24 cellular contexts compared by ENCODE assay signal in the genomic region with DNA sequence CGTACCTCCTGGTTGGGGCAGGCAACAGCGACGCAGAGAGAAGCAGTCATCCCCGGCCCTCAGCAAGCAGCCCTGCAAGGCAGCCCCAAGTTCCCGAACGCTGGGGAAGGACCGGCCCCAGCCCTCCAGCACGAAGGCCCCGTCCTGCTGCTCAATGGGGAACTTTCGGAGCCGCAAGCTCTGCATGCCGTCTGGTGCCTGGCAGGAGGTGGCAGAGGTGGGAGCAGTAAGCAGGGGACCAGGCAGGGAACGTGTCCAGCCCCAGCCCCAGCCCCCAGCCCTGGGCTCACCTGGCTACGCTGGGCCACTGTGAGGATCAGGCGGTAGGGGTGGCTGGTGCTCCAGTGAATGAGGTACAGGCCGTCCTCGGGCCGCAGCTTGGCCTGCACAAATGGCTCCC.
"Had no signal": no experiment of that assay in that cellular context is flagged by ENCODE, and none has a peak within 500 bp of the region (broad histone marks: within the 10 kb centered on the region; RNA-seq: fewer than 3 reads in every experiment).

No MANE protein-coding gene starts in this region.

- ATAC-seq: activated CD4-positive, alpha-beta T cell treated with anti-CD3 and anti-CD28 coated beads for 36 hours; activated CD8-positive, alpha-beta memory T cell treated with anti-CD3 and anti-CD28 coated beads, Interleukin-2, amount 10 ng/mL, durations not matched to agents 7 days and 5 days; activated CD8-positive, alpha-beta T cell treated with anti-CD3 and anti-CD28 coated beads, Interleukin-2, amount 10 ng/mL, durations not matched to agents 7 days and 5 days; activated naive CD4-positive, alpha-beta T cell treated with anti-CD3 and anti-CD28 coated beads, Interleukin-2, amount 50 U/mL, for 72 hours; gastroesophageal sphincter; left colon; pancreas; stimulated activated effector memory CD8-positive, alpha-beta T cell treated with anti-CD3 and anti-CD28 coated beads, Interleukin-12 subunit alpha, Interleukin-12 subunit beta, amount 100 ng/mL, for 72 hours had no signal

- H3K79me2 ChIP-seq: hepatocyte had no signal

- H3K9me3 ChIP-seq: breast epithelium, gastroesophageal sphincter, pancreas, prostate gland, sigmoid colon, thoracic aorta, vagina had no signal

- DNase-seq: activated CD4-positive, alpha-beta T cell treated with anti-CD3 and anti-CD28 coated beads for 36 hours; activated CD4-positive, CD25-positive, alpha-beta regulatory T cell; activated CD8-positive, alpha-beta memory T cell treated with anti-CD3 and anti-CD28 coated beads, Interleukin-2, amount 10 ng/mL, durations not matched to agents 7 days and 5 days; activated CD8-positive, alpha-beta T cell treated with anti-CD3 and anti-CD28 coated beads, Interleukin-2, amount 10 ng/mL, durations not matched to agents 7 days and 5 days; activated naive CD4-positive, alpha-beta T cell; activated T-cell treated with anti-CD3 and anti-CD28 coated beads, Interleukin-2, amount 50 U/mL, for 48 hours; central memory CD4-positive, alpha-beta T cell; kidney; left colon; mammary epithelial cell; retina; sigmoid colon; small intestine; stimulated activated CD4-positive, alpha-beta T cell treated with anti-CD3 and anti-CD28 coated beads, Interleukin-4, amount 100 ng/mL, for 24 hours had no signal

- H3K27ac ChIP-seq: breast epithelium, gastroesophageal sphincter, hepatocyte, pancreas, prostate gland, sigmoid colon, thoracic aorta, vagina had no signal

- H3K4me3 ChIP-seq: breast epithelium, gastroesophageal sphincter, hepatocyte, pancreas, prostate gland, sigmoid colon, thoracic aorta, vagina had no signal

- H2AFZ ChIP-seq: hepatocyte had no signal

- H3K4me2 ChIP-seq: hepatocyte had no signal

- H3K27me3 ChIP-seq: breast epithelium, gastroesophageal sphincter, hepatocyte, pancreas, sigmoid colon, vagina had no signal

- FAIRE-seq: endothelial cell of umbilical vein, kidney, pancreas, small intestine had no signal

- H3K4me1 ChIP-seq: breast epithelium, gastroesophageal sphincter, pancreas, prostate gland, sigmoid colon, vagina had no signal
